12 cellular contexts compared by ENCODE assay signal in genomic region chr15:78943692-78944091, GRCh38. TPM values are rescaled to one million over a fixed set of nuclear protein-coding genes. Genes with fewer than 3 reads are reported as not detected.
A peak's percentile ranks its signal among the peaks of the same experiment; 100 is the strongest.
DNase-seq lines count a peak whose midpoint lies in the region; TF ChIP-seq lines count a peak whose summit lies in the region.
"Had no signal": no experiment of that assay in that cellular context is flagged by ENCODE, and none has a peak within 500 bp of the region (broad histone marks: within the 10 kb centered on the region; RNA-seq: fewer than 3 reads in every experiment).

No MANE protein-coding gene starts in this region.

- peak overlapping the region; percentile 96 for H3K4me2 ChIP-seq in DOHH2 (ENCODE audit: low read length)
- H3K4me2 ChIP-seq in OCI-LY3 (ENCODE audit: low read length), result peak overlapping the region; percentile 87

- H3K9me3 ChIP-seq in DOHH2 (ENCODE audit: control insufficient read depth, insufficient read depth, low read length) (no peaks in the 10 kb centered on the region), OCI-LY3 (ENCODE audit: insufficient read depth, low read length) (no peaks in the 10 kb centered on the region), prostate gland (no peaks in the 10 kb centered on the region)

- WGBS in prostate gland, result 23% methylated on average over 7 of the region's 7 CpGs

- peaks cover 52% of the 10 kb centered on the region for H3K79me2 ChIP-seq in DOHH2 (ENCODE audit: control insufficient read depth, low read length)
- H3K79me2 ChIP-seq in OCI-LY3 (ENCODE audit: low read length), result peaks cover 48% of the 10 kb centered on the region

- intact Hi-C loops in prostate gland (cut with DNase I), result no loop called here

- no peak for TF ChIP-seq POLR2A in prostate gland (IDR thresholded peaks at IDR 0.05)

- DNase-seq in epithelial cell of proximal tubule (ENCODE audit: low read depth) (no peak), prostate gland (ENCODE audit: low spot score) (no peak), GM13976 (ENCODE audit: low spot score) (no peak), RKO (ENCODE audit: low spot score) (no peak), UCSD-AML1 (lab: John Stamatoyannopoulos, UW; ENCODE audit: unreplicated experiment) (no peak)
- DNase-seq in stimulated activated CD4-positive, alpha-beta T cell treated with anti-CD3 and anti-CD28 coated beads, Interleukin-15, amount 100 ng/mL, for 24 hours, result no peak
- DNase-seq: activated gamma-delta T cell treated with Interleukin-2 at 50 U/mL for 16 hours; GM23248; Kasumi-1; stimulated activated CD4-positive, alpha-beta T cell treated with anti-CD3 and anti-CD28 coated beads, Interleukin-4, amount 100 ng/mL, for 24 hours had no signal

- peak overlapping the region; percentile 97 for H3K27ac ChIP-seq in DOHH2 (ENCODE audit: low read depth, low read length)
- peak overlapping the region; percentile 94 for H3K27ac ChIP-seq in OCI-LY3 (ENCODE audit: low read length)
- H3K27ac ChIP-seq in prostate gland, result peak overlapping the region; percentile 68 to 85
- H3K27ac ChIP-seq: GM23248 had no signal

- no peaks in the 10 kb centered on the region; the same call in 1 of the 2 replicates for H3K27me3 ChIP-seq in DOHH2 (ENCODE audit: control insufficient read depth, low read length)
- H3K27me3 ChIP-seq in OCI-LY3 (ENCODE audit: low read depth, low read length), result no peaks in the 10 kb centered on the region
- no peaks in the 10 kb centered on the region for H3K27me3 ChIP-seq in prostate gland (replicated peaks; ENCODE audit: insufficient read depth)

- peaks cover 35% of the 10 kb centered on the region for H3F3A ChIP-seq in DOHH2 (ENCODE audit: control insufficient read depth, insufficient read depth)

- H3K4me3 ChIP-seq in DOHH2 (ENCODE audit: low read length), result peak overlapping the region; percentile 99
- peak overlapping the region; percentile 91 for H3K4me3 ChIP-seq in OCI-LY3 (ENCODE audit: low read length)
- H3K4me3 ChIP-seq in epithelial cell of proximal tubule (ENCODE audit: low read depth, low read length), result peak overlapping the region; percentile 81
- H3K4me3 ChIP-seq in prostate gland, result peak overlapping the region; percentile 54 to 66
- H3K4me3 ChIP-seq: GM23248 had no signal

- H4K20me1 ChIP-seq in DOHH2 (ENCODE audit: control insufficient read depth, insufficient read depth, low read depth, low read length) (no peaks in the 10 kb centered on the region; the same call in 1 of the 2 replicates), OCI-LY3 (ENCODE audit: insufficient read depth, low read length) (no peaks in the 10 kb centered on the region)

- H2AFZ ChIP-seq in OCI-LY3 (ENCODE audit: low read depth, low read length), result no peak overlapping the region
- H2AFZ ChIP-seq: GM23248 had no signal

- H3K9me2 ChIP-seq in DOHH2 (replicated peaks; ENCODE audit: control insufficient read depth, low read length), result no peaks in the 10 kb centered on the region

- in situ Hi-C loops in GM13976 (cut with MboI; ENCODE audit: low sequenced_read_pairs, unreplicated experiment), result no loop called here

- H3K9ac ChIP-seq in OCI-LY3 (ENCODE audit: low read length), result peak overlapping the region; percentile 99
- H3K9ac ChIP-seq: GM23248 had no signal

- H3K36me3 ChIP-seq in DOHH2 (ENCODE audit: control insufficient read depth, low read length) (peaks cover 47% of the 10 kb centered on the region), OCI-LY3 (replicated peaks; ENCODE audit: low read depth, low read length) (peaks cover 33% of the 10 kb centered on the region), prostate gland (no peaks in the 10 kb centered on the region)

- H3K4me1 ChIP-seq in DOHH2 (ENCODE audit: control insufficient read depth, low read length), result peaks cover 48% of the 10 kb centered on the region
- peaks cover 35% of the 10 kb centered on the region for H3K4me1 ChIP-seq in OCI-LY3 (ENCODE audit: low read length)
- no peaks in the 10 kb centered on the region for H3K4me1 ChIP-seq in prostate gland (replicated peaks)

- TF ChIP-seq CTCF in DOHH2 (IDR thresholded peaks at IDR 0.05; ENCODE audit: low read depth, low read length, poor library complexity, severe bottlenecking) (no peak), OCI-LY3 (IDR thresholded peaks at IDR 0.05; ENCODE audit: low read depth, low read length) (no peak), epithelial cell of proximal tubule (conservative IDR thresholded peaks at IDR 0.05; ENCODE audit: low read depth, low read length) (no peak), prostate gland (IDR thresholded peaks at IDR 0.05) (no peak), GM13976 (IDR thresholded peaks at IDR 0.05; ENCODE audit: borderline replicate concordance, control extremely low read depth, extremely low read depth, insufficient read depth, missing control alignments) (no peak)

RNA-seq across cellular contexts. Expression of gene CTSH, which starts 1.2 kb away (rescaled TPM):
- 45.9 and 68.0 TPM in 2 replicates for total RNA-seq in epithelial cell of proximal tubule
- 100 to 1,000 TPM; 257 to 415 TPM for total RNA-seq in prostate gland
